ENCODE assay signal across 8 cellular contexts in the genomic region with DNA sequence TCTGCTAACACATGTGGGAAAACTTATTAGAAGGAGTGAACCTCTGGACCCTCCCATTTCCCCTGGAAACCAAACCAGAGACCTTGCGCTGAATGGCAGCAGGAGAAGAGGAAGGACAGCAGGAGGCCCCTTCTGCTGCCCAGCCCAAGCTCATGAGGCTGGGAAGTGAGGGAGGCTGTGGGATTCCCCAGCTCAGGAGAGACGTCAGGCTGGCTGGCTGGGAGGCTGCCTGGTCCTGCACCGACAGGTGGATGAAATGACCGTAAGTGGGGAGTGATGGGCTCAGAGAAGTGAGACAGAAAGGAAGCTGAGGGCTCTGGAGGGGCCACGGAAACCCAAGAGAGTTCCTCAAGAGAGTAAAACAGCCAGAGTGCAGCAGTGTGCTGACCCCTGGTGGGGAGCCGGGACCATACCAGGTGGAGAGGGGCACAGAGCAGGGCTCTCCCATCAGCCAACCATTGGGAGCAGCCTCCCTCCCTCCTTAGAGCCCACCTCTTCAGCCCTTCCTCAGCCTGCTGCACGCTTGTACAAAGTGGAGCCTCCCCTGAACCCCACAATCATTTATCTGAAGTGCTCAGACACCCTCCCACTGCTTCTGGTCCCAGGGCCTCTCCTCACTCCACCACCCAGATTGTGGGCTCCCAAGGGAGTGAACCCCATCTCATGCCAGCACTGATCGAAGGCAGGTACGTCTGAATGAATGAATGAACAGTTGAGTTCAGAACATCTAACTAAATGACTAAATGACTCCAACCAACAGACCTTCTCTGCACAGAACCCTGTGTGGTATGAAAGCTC. TPM values are rescaled to one million over a fixed set of nuclear protein-coding genes. Genes with fewer than 3 reads are reported as not detected.
DNase-seq lines count a peak whose midpoint lies in the region; ATAC-seq lines count a peak whose summit lies in the region.

No MANE protein-coding gene starts in this region.

- H3K79me2 ChIP-seq in GM23248 (ENCODE audit: insufficient read depth) = no peaks in the 10 kb centered on the region

- H3K9me3 ChIP-seq in CD4-positive, CD25-positive, alpha-beta regulatory T cell (ENCODE audit: control insufficient read depth in 2 of 2, low read length in 2 of 2) = no peaks in the 10 kb centered on the region
- H3K9me3 ChIP-seq in GM23248 (ENCODE audit: low read depth) (no peaks in the 10 kb centered on the region), aorta (ENCODE audit: control insufficient read depth, low read length) (no peaks in the 10 kb centered on the region)

- no peaks in the 10 kb centered on the region for H4K20me1 ChIP-seq in GM23248 (ENCODE audit: insufficient read depth)

- no peak overlapping the region for H3K27ac ChIP-seq in CD4-positive, CD25-positive, alpha-beta regulatory T cell (ENCODE audit: insufficient read depth, low read length, poor library complexity, severe bottlenecking)
- H3K27ac ChIP-seq in GM23248 = no peak overlapping the region
- no peak overlapping the region for H3K27ac ChIP-seq in aorta (ENCODE audit: low read depth in 1 of 2, low read length in 2 of 2)

- H2AFZ ChIP-seq in GM23248 = no peak overlapping the region; the same call in 1 of the 2 replicates

- H3K36me3 Mint-ChIP-seq in CD4-positive, CD25-positive, alpha-beta regulatory T cell = no peaks in the 10 kb centered on the region
- no peaks in the 10 kb centered on the region for H3K36me3 Mint-ChIP-seq in activated CD4-positive, alpha-beta T cell treated with anti-CD3 and anti-CD28 coated beads, Interleukin-2, amount 10 ng/mL, durations not matched to agents 7 days and 5 days (ENCODE audit: low read depth)
- H3K36me3 Mint-ChIP-seq in natural killer cell treated with Interleukin-12 subunit alpha and Interleukin-12 subunit beta and Interleukin-15 and Interleukin-18, amount 100 ng/mL, for 72 hours = no peaks in the 10 kb centered on the region

- no peak overlapping the region for H3K27ac Mint-ChIP-seq in CD4-positive, CD25-positive, alpha-beta regulatory T cell
- H3K27ac Mint-ChIP-seq in activated CD4-positive, alpha-beta T cell treated with anti-CD3 and anti-CD28 coated beads, Interleukin-2, amount 10 ng/mL, durations not matched to agents 7 days and 5 days = no peak overlapping the region
- no peak overlapping the region for H3K27ac Mint-ChIP-seq in natural killer cell treated with Interleukin-12 subunit alpha and Interleukin-12 subunit beta and Interleukin-15 and Interleukin-18, amount 100 ng/mL, for 72 hours

- H3K36me3 ChIP-seq in CD4-positive, CD25-positive, alpha-beta regulatory T cell (ENCODE audit: control insufficient read depth, insufficient read depth, low read length) = no peaks in the 10 kb centered on the region
- no peaks in the 10 kb centered on the region for H3K36me3 ChIP-seq in GM23248 (ENCODE audit: low read depth)
- H3K36me3 ChIP-seq in aorta (ENCODE audit: control insufficient read depth in 1 of 2, insufficient read depth in 2 of 2, low read length in 1 of 2) = no peaks in the 10 kb centered on the region

- peaks cover 32% of the 10 kb centered on the region for H3K4me1 ChIP-seq in CD4-positive, CD25-positive, alpha-beta regulatory T cell (ENCODE audit: control insufficient read depth, insufficient read depth, low read length, poor library complexity, severe bottlenecking)
- peaks cover under 1% of the 10 kb centered on the region; the same call in 1 of the 2 replicates for H3K4me1 ChIP-seq in GM23248 (ENCODE audit: insufficient read depth)
- no peaks in the 10 kb centered on the region for H3K4me1 ChIP-seq in aorta (ENCODE audit: control insufficient read depth in 1 of 2, insufficient read depth in 2 of 2, low read length in 2 of 2)

- H3K9me2 ChIP-seq in GM23248 (ENCODE audit: insufficient read depth) = no peaks in the 10 kb centered on the region

- H3K4me3 ChIP-seq in CD4-positive, CD25-positive, alpha-beta regulatory T cell (ENCODE audit: low read depth, low read length) = no peak overlapping the region
- no peak overlapping the region for H3K4me3 ChIP-seq in GM23248
- no peak overlapping the region for H3K4me3 ChIP-seq in aorta (ENCODE audit: low read length in 2 of 2)

- 34 to 37% methylated on average over 9 of the region's 9 CpGs for WGBS in GM23248 (ENCODE audit: low coverage in 1 of 2, low lambda C conversion rate in 2 of 2, missing lambda C conversion rate in 2 of 2), 2 experiments
- 48 to 52% methylated on average over 8 to 9 of the region's 9 CpGs for WGBS in aorta, 2 donors

- H3K27me3 Mint-ChIP-seq in CD4-positive, CD25-positive, alpha-beta regulatory T cell = peaks cover 15% of the 10 kb centered on the region
- no peaks in the 10 kb centered on the region for H3K27me3 Mint-ChIP-seq in activated CD4-positive, alpha-beta T cell treated with anti-CD3 and anti-CD28 coated beads, Interleukin-2, amount 10 ng/mL, durations not matched to agents 7 days and 5 days
- no peaks in the 10 kb centered on the region for H3K27me3 Mint-ChIP-seq in natural killer cell treated with Interleukin-12 subunit alpha and Interleukin-12 subunit beta and Interleukin-15 and Interleukin-18, amount 100 ng/mL, for 72 hours

- CTCF ChIA-PET in activated CD4-positive, alpha-beta T cell treated with anti-CD3 and anti-CD28 coated beads, Interleukin-2, amount 10 ng/mL, durations not matched to agents 7 days and 5 days (lab: Charles Lee) = interaction anchor here (0.9 to 12.4 kb wide), 11 partner anchors 9 to 99 kb away, joined by 3 to 225 read pairs (median 5); a partner anchor contains a TSS

- in situ Hi-C loops in GM23248 (cut with MboI) = no loop called here

- H3K4me1 Mint-ChIP-seq in CD4-positive, CD25-positive, alpha-beta regulatory T cell = peaks cover 7 to 40% (median 20%) of the 10 kb centered on the region in 4 donors
- H3K4me1 Mint-ChIP-seq in activated CD4-positive, alpha-beta T cell treated with anti-CD3 and anti-CD28 coated beads, Interleukin-2, amount 10 ng/mL, durations not matched to agents 7 days and 5 days = peaks cover 38% of the 10 kb centered on the region
- peaks cover 29 to 30% of the 10 kb centered on the region in 2 donors for H3K4me1 Mint-ChIP-seq in natural killer cell treated with Interleukin-12 subunit alpha and Interleukin-12 subunit beta and Interleukin-15 and Interleukin-18, amount 100 ng/mL, for 72 hours (ENCODE audit: low read depth in 2 of 2)

- ATAC-seq in CD4-positive, CD25-positive, alpha-beta regulatory T cell (ENCODE audit: low read depth in 2 of 2) = peak; percentile 44 to 45
- ATAC-seq in natural killer cell treated with Interleukin-12 subunit alpha and Interleukin-12 subunit beta and Interleukin-15 and Interleukin-18, amount 100 ng/mL, for 72 hours = peak; percentile 17
- ATAC-seq in aorta (ENCODE audit: low FRiP score) = no peak
- ATAC-seq in HG02642 (IDR thresholded peaks at IDR 0.05; ENCODE audit: poor library complexity, unreplicated experiment) = no peak

- H3K4me2 ChIP-seq in GM23248 (ENCODE audit: unreplicated experiment) = no peak overlapping the region

- H3K9ac ChIP-seq in GM23248 = no peak overlapping the region

- no peaks in the 10 kb centered on the region for H3K27me3 ChIP-seq in CD4-positive, CD25-positive, alpha-beta regulatory T cell (ENCODE audit: control insufficient read depth, insufficient read depth, low read length)
- no peaks in the 10 kb centered on the region for H3K27me3 ChIP-seq in GM23248 (replicated peaks; ENCODE audit: insufficient read depth)
- H3K27me3 ChIP-seq in aorta (ENCODE audit: control insufficient read depth in 1 of 2, insufficient read depth in 2 of 2, low read length in 1 of 2) = no peaks in the 10 kb centered on the region

- POLR2A ChIA-PET in activated CD4-positive, alpha-beta T cell treated with anti-CD3 and anti-CD28 coated beads, Interleukin-2, amount 10 ng/mL, durations not matched to agents 7 days and 5 days (lab: Charles Lee) = no interaction called here

- intact Hi-C loops in aorta (cut with DNase I) = no loop called here

- peak overlapping the region in 3 of 4 donors; percentile 31 to 61 (median 52) for H3K4me3 Mint-ChIP-seq in CD4-positive, CD25-positive, alpha-beta regulatory T cell
- H3K4me3 Mint-ChIP-seq in activated CD4-positive, alpha-beta T cell treated with anti-CD3 and anti-CD28 coated beads, Interleukin-2, amount 10 ng/mL, durations not matched to agents 7 days and 5 days = no peak overlapping the region
- no peak overlapping the region for H3K4me3 Mint-ChIP-seq in natural killer cell treated with Interleukin-12 subunit alpha and Interleukin-12 subunit beta and Interleukin-15 and Interleukin-18, amount 100 ng/mL, for 72 hours

- no peaks in the 10 kb centered on the region for H3F3A ChIP-seq in GM23248 (ENCODE audit: insufficient read depth)

- DNase-seq in CD4-positive, CD25-positive, alpha-beta regulatory T cell = peak; percentile 28 to 63 (median 61)
- DNase-seq in GM23248 (peak; percentile 62), NCI-H226 (peak; percentile 29), aorta (peak; percentile 65 to 82)
- peak; percentile 75 for DNase-seq in activated CD4-positive, alpha-beta T cell treated with anti-CD3 and anti-CD28 coated beads, Interleukin-2, amount 10 ng/mL, durations not matched to agents 7 days and 5 days
- peak; percentile 37 for DNase-seq in effector CD8-positive, alpha-beta T cell (lab: John Stamatoyannopoulos, UW)
- DNase-seq in natural killer cell treated with Interleukin-12 subunit alpha and Interleukin-12 subunit beta and Interleukin-15 and Interleukin-18, amount 100 ng/mL, for 72 hours (ENCODE audit: low spot score) = peak; percentile 75

- H3K9me3 Mint-ChIP-seq in CD4-positive, CD25-positive, alpha-beta regulatory T cell = no peaks in the 10 kb centered on the region
- no peaks in the 10 kb centered on the region for H3K9me3 Mint-ChIP-seq in activated CD4-positive, alpha-beta T cell treated with anti-CD3 and anti-CD28 coated beads, Interleukin-2, amount 10 ng/mL, durations not matched to agents 7 days and 5 days
- H3K9me3 Mint-ChIP-seq in natural killer cell treated with Interleukin-12 subunit alpha and Interleukin-12 subunit beta and Interleukin-15 and Interleukin-18, amount 100 ng/mL, for 72 hours = no peaks in the 10 kb centered on the region

RNA-seq across cellular contexts. Expression of a gene that starts 14.0 kb away (rescaled TPM):
- 253 TPM for total RNA-seq in CD4-positive, CD25-positive, alpha-beta regulatory T cell
- 1 to 10 TPM in 2 of 4 donors, under 1 TPM in 2; 0.37 to 4.3 (median 0.91) TPM for polyA plus RNA-seq in CD4-positive, CD25-positive, alpha-beta regulatory T cell
- total RNA-seq in GM23248 (2014; rRNA removed; shearing (Covaris generic)) = 2.2 and 5.9 TPM in 2 replicates
- not detected in 2 replicates for polyA plus RNA-seq in GM23248 (2016; fragmentation: Nextera tagmentation; extraction: Ambion mirVana)
- total RNA-seq in activated CD4-positive, alpha-beta T cell treated with anti-CD3 and anti-CD28 coated beads, Interleukin-2, amount 10 ng/mL, durations not matched to agents 7 days and 5 days = 1 to 10 TPM; 5.7 to 6.9 TPM
- total RNA-seq in natural killer cell treated with Interleukin-12 subunit alpha and Interleukin-12 subunit beta and Interleukin-15 and Interleukin-18, amount 100 ng/mL, for 72 hours = 1 to 10 TPM; 5.4 to 5.6 TPM
- 100 to 1,000 TPM in 1 of 2 donors, 10 to 100 TPM in 1; 64.2 to 129 TPM for total RNA-seq in aorta
- 10 to 100 TPM in 1 of 2 donors, 1 to 10 TPM in 1; 7.1 to 13.8 TPM for polyA plus RNA-seq in aorta

RNA-seq across cellular contexts. Expression of a gene that starts 30.5 kb away (rescaled TPM):
- total RNA-seq in CD4-positive, CD25-positive, alpha-beta regulatory T cell = 143 TPM
- under 1 TPM; 0.22 to 0.54 (median 0.47) TPM for polyA plus RNA-seq in CD4-positive, CD25-positive, alpha-beta regulatory T cell
- total RNA-seq in GM23248 (2014; rRNA removed; shearing (Covaris generic)) = 12.5 and 13.1 TPM in 2 replicates
- polyA plus RNA-seq in GM23248 (2016; fragmentation: Nextera tagmentation; extraction: Ambion mirVana) (10.2 and 11.1 TPM in 2 replicates), aorta (100 to 1,000 TPM in 1 of 2 donors, 10 to 100 TPM in 1; 48.2 to 392 TPM)
- 1 to 10 TPM; 2.1 to 2.7 TPM for total RNA-seq in activated CD4-positive, alpha-beta T cell treated with anti-CD3 and anti-CD28 coated beads, Interleukin-2, amount 10 ng/mL, durations not matched to agents 7 days and 5 days
- total RNA-seq in natural killer cell treated with Interleukin-12 subunit alpha and Interleukin-12 subunit beta and Interleukin-15 and Interleukin-18, amount 100 ng/mL, for 72 hours = 1 to 10 TPM; 3.0 to 4.0 TPM
- total RNA-seq in aorta = 100 to 1,000 TPM; 175 to 677 TPM

RNA-seq across cellular contexts. Expression of a gene that starts 49.0 kb away (rescaled TPM):
- total RNA-seq in CD4-positive, CD25-positive, alpha-beta regulatory T cell = 33.5 TPM
- 10 to 100 TPM; 30.1 to 38.2 (median 34.8) TPM for polyA plus RNA-seq in CD4-positive, CD25-positive, alpha-beta regulatory T cell
- 113 and 139 TPM in 2 replicates for total RNA-seq in GM23248 (2014; rRNA removed; shearing (Covaris generic))
- polyA plus RNA-seq in GM23248 (2016; fragmentation: Nextera tagmentation; extraction: Ambion mirVana) (77.3 and 77.9 TPM in 2 replicates), aorta (10 to 100 TPM; 40.9 to 44.0 TPM)
- 10 to 100 TPM; 28.3 to 30.4 TPM for total RNA-seq in activated CD4-positive, alpha-beta T cell treated with anti-CD3 and anti-CD28 coated beads, Interleukin-2, amount 10 ng/mL, durations not matched to agents 7 days and 5 days
- 10 to 100 TPM; 43.1 to 55.1 TPM for total RNA-seq in natural killer cell treated with Interleukin-12 subunit alpha and Interleukin-12 subunit beta and Interleukin-15 and Interleukin-18, amount 100 ng/mL, for 72 hours
- 10 to 100 TPM; 28.2 to 32.2 TPM for total RNA-seq in aorta

RNA-seq across cellular contexts. Expression of a gene that starts 58.8 kb away (rescaled TPM):
- total RNA-seq in CD4-positive, CD25-positive, alpha-beta regulatory T cell = 0.54 TPM
- polyA plus RNA-seq in CD4-positive, CD25-positive, alpha-beta regulatory T cell = not detected
- total RNA-seq in GM23248 (2014; rRNA removed; shearing (Covaris generic)) = not detected in 2 replicates
- polyA plus RNA-seq in GM23248 (2016; fragmentation: Nextera tagmentation; extraction: Ambion mirVana) (not detected in 2 replicates), aorta (not detected)
- not detected for total RNA-seq in activated CD4-positive, alpha-beta T cell treated with anti-CD3 and anti-CD28 coated beads, Interleukin-2, amount 10 ng/mL, durations not matched to agents 7 days and 5 days
- total RNA-seq in natural killer cell treated with Interleukin-12 subunit alpha and Interleukin-12 subunit beta and Interleukin-15 and Interleukin-18, amount 100 ng/mL, for 72 hours = not detected
- under 1 TPM in 1 of 2 donors, not detected in 1; 0.84 TPM for total RNA-seq in aorta

Comparison
In these comparisons a context has a peak if more than half of its experiments do, and no peak if none do; other contexts are left out.
1. ATAC-seq: peak in CD4-positive, CD25-positive, alpha-beta regulatory T cell (2 of 2) and natural killer cell treated with Interleukin-12 subunit alpha and Interleukin-12 subunit beta and Interleukin-15 and Interleukin-18, amount 100 ng/mL, for 72 hours (2 of 2); none in aorta (single experiment) and HG02642 (single experiment).
2. H3K4me3 Mint-ChIP-seq: peak in CD4-positive, CD25-positive, alpha-beta regulatory T cell (3 of 4); none in activated CD4-positive, alpha-beta T cell treated with anti-CD3 and anti-CD28 coated beads, Interleukin-2, amount 10 ng/mL, durations not matched to agents 7 days and 5 days (single experiment) and natural killer cell treated with Interleukin-12 subunit alpha and Interleukin-12 subunit beta and Interleukin-15 and Interleukin-18, amount 100 ng/mL, for 72 hours (single experiment).
3. RNA of a gene that starts 30.5 kb away (total RNA-seq): 175 to 677 TPM in aorta and 143 TPM in CD4-positive, CD25-positive, alpha-beta regulatory T cell (single experiment); 12.5 to 13.1 TPM in GM23248, 3.0 to 4.0 TPM in natural killer cell treated with Interleukin-12 subunit alpha and Interleukin-12 subunit beta and Interleukin-15 and Interleukin-18, amount 100 ng/mL, for 72 hours and 2.1 to 2.7 TPM in activated CD4-positive, alpha-beta T cell treated with anti-CD3 and anti-CD28 coated beads, Interleukin-2, amount 10 ng/mL, durations not matched to agents 7 days and 5 days; every median in the first group is over 10 times any median in the second.
4. Peak in every context shown above with its lines, with median percentiles within 50 percentile points of each other: DNase-seq.